23 cellular contexts compared by ENCODE assay signal in the genomic region with DNA sequence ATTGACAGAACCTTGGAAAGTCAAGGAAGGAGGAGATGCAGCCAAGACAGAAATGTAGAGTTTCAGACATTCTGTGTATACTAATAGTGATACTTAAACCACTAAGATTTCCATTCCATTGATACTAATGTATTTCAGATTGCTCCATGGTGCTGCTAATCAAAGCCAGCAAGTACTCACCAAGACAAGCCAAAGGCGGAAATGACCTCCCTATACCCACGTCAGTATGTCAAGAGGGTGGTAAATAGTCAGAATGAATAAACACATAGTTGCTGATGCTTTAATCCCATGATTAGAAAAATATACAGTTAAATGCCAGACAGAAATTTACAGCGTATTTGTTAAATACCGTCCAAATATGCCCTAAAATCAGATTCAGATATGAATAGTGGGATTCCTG.
"Had no signal": no experiment of that assay in that cellular context is flagged by ENCODE, and none has a peak within 500 bp of the region (broad histone marks: within the 10 kb centered on the region; RNA-seq: fewer than 3 reads in every experiment).

No MANE protein-coding gene starts in this region.

- H3K9ac ChIP-seq: neural progenitor cell had no signal

- H2AFZ ChIP-seq: neural progenitor cell had no signal

- H3K4me1 ChIP-seq: neural progenitor cell, prostate gland, right lobe of liver, upper lobe of left lung had no signal

- H3K27me3 ChIP-seq: neural progenitor cell, ovary, right atrium auricular region, right lobe of liver, sigmoid colon, stomach, thyroid gland, tibial nerve, upper lobe of left lung, vagina had no signal

- H3K27ac ChIP-seq: neural progenitor cell, ovary, prostate gland, right atrium auricular region, right lobe of liver, sigmoid colon, stomach, tibial nerve, upper lobe of left lung, vagina had no signal

- H3K9me3 ChIP-seq: ovary, prostate gland, right atrium auricular region, right lobe of liver, sigmoid colon, stomach, thoracic aorta, thyroid gland, tibial nerve, upper lobe of left lung, vagina had no signal

- H3K36me3 ChIP-seq: neural progenitor cell, ovary, prostate gland, right atrium auricular region, right lobe of liver, sigmoid colon, stomach, thoracic aorta, thyroid gland, tibial nerve, upper lobe of left lung, vagina had no signal

- H3K4me3 ChIP-seq: neural progenitor cell, ovary, prostate gland, right atrium auricular region, right lobe of liver, sigmoid colon, stomach, thoracic aorta, thyroid gland, tibial nerve, upper lobe of left lung, vagina had no signal

- H3K4me2 ChIP-seq: neural progenitor cell had no signal

- DNase-seq: naive thymus-derived CD8-positive, alpha-beta T cell; occipital lobe; ovary; retina; right lobe of liver; sigmoid colon; small intestine; stimulated activated CD4-positive, alpha-beta T cell treated with anti-CD3 and anti-CD28 coated beads, Interleukin-15, amount 100 ng/mL, for 24 hours; stimulated activated CD4-positive, alpha-beta T cell treated with anti-CD3 and anti-CD28 coated beads, Interleukin-2, amount 100 ng/mL, for 24 hours; stimulated activated CD4-positive, alpha-beta T cell treated with anti-CD3 and anti-CD28 coated beads, Interleukin-2, amount 100 ng/mL, for 48 hours; stimulated activated CD4-positive, alpha-beta T cell treated with anti-CD3 and anti-CD28 coated beads, Interleukin-4, amount 100 ng/mL, for 24 hours; stimulated activated naive B cell treated with anti-CD40 and anti-IgM and Interleukin-4, amounts not matched to agents 10 μg/mL and 1 μg/mL and 100 μg/mL, for 72 hours; stimulated activated naive CD4-positive, alpha-beta T cell treated with Interleukin-2 at 50 U/mL for 16 hours; stomach; thyroid gland; trophoblast cell; upper lobe of left lung had no signal
